In the genomic region with DNA sequence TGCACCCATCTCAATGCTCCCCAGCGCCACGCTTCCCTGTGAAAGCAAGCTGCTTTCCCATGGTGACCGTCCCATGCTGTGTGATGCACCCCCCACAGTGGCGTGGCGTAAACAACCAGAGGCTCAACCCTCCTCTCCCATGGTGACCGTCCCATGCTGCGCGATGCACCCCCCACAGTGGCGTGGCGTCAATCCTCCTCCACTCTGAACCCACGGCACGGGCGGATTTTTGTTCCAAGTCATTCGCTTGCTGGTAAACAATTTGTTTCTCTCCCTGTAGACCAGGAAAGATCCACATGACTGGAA, we compare ENCODE assay signal across 28 cellular contexts. TPM values are rescaled to one million over a fixed set of nuclear protein-coding genes. Genes with fewer than 3 reads are reported as not detected.
DNase-seq lines count a peak whose midpoint lies in the region; ATAC-seq, FAIRE-seq and TF ChIP-seq lines count a peak whose summit lies in the region.
"Had no signal": no experiment of that assay in that cellular context is flagged by ENCODE, and none has a peak within 500 bp of the region (broad histone marks: within the 10 kb centered on the region; RNA-seq: fewer than 3 reads in every experiment).

No MANE protein-coding gene starts in this region.

- no peaks in the 10 kb centered on the region for H3K27me3 ChIP-seq in aorta (ENCODE audit: control insufficient read depth in 1 of 2, insufficient read depth in 2 of 2, low read length in 1 of 2)
- H3K27me3 ChIP-seq in WERI-Rb-1 (ENCODE audit: insufficient read depth, low read depth, severe bottlenecking) = no peaks in the 10 kb centered on the region
- H3K27me3 ChIP-seq: heart left ventricle, sigmoid colon, upper lobe of right lung had no signal

- TF ChIP-seq CTCF in kidney (IDR thresholded peaks at IDR 0.05; ENCODE audit: borderline replicate concordance, extremely low read depth, insufficient read depth) (no peak), GM10266 (IDR thresholded peaks at IDR 0.05; ENCODE audit: control insufficient read depth, insufficient read depth, low read depth, missing control alignments) (no peak), WERI-Rb-1 (IDR thresholded peaks at IDR 0.05; ENCODE audit: low read depth, low read length) (no peak)

- H3K4me1 ChIP-seq in kidney (ENCODE audit: control insufficient read depth in 1 of 2, insufficient read depth in 1 of 2, low read depth in 1 of 2, low read length in 2 of 2) (peaks cover 4 to 7% of the 10 kb centered on the region in 2 donors), aorta (ENCODE audit: control insufficient read depth in 1 of 2, insufficient read depth in 2 of 2, low read length in 2 of 2) (no peaks in the 10 kb centered on the region)

- ATAC-seq in T-helper 17 cell (no peak), aorta (ENCODE audit: low FRiP score) (peak; percentile 32)
- ATAC-seq: activated naive CD4-positive, alpha-beta T cell treated with anti-CD3 and anti-CD28 coated beads, Interleukin-2, amount 50 U/mL, for 72 hours; esophagus mucosa; heart left ventricle; lower lobe of right lung; stimulated activated naive B cell treated with anti-CD40 and anti-IgM and Interleukin-4, amounts not matched to agents 10 μg/mL and 1 μg/mL and 100 μg/mL, for 72 hours; upper lobe of right lung had no signal

- no peaks in the 10 kb centered on the region for H3K27me3 Mint-ChIP-seq in T-helper 17 cell
- H3K27me3 Mint-ChIP-seq: CD4-positive, CD25-positive, alpha-beta regulatory T cell; stimulated activated naive B cell treated with anti-CD40 and anti-IgM and Interleukin-4, amounts not matched to agents 10 μg/mL and 1 μg/mL and 100 μg/mL, for 72 hours had no signal

- H3K9me3 ChIP-seq in T-helper 17 cell (ENCODE audit: control insufficient read depth, low read length, poor library complexity, severe bottlenecking) = no peaks in the 10 kb centered on the region
- H3K9me3 ChIP-seq in kidney (ENCODE audit: control insufficient read depth in 1 of 2, low read length in 2 of 2) = no peaks in the 10 kb centered on the region
- H3K9me3 ChIP-seq in aorta (ENCODE audit: control insufficient read depth, low read length) = no peaks in the 10 kb centered on the region
- H3K9me3 ChIP-seq in WERI-Rb-1 (ENCODE audit: severe bottlenecking) = no peaks in the 10 kb centered on the region
- H3K9me3 ChIP-seq: heart left ventricle, lower lobe of right lung, sigmoid colon, upper lobe of right lung had no signal

- intact Hi-C loops in kidney (cut with DNase I) = no loop called here
- intact Hi-C loops in aorta (cut with DNase I) = no loop called here

- H3K36me3 ChIP-seq in kidney (ENCODE audit: control insufficient read depth in 1 of 2, insufficient read depth in 2 of 2, low read length in 2 of 2) (no peaks in the 10 kb centered on the region), aorta (ENCODE audit: control insufficient read depth in 1 of 2, insufficient read depth in 2 of 2, low read length in 1 of 2) (no peaks in the 10 kb centered on the region), WERI-Rb-1 (peaks cover 16% of the 10 kb centered on the region)
- H3K36me3 ChIP-seq: sigmoid colon, upper lobe of right lung had no signal

- no peak overlapping the region for H3K9ac ChIP-seq in kidney (ENCODE audit: low read length in 2 of 2)

- peak; percentile 55 for DNase-seq in NCI-H1417 treated with DMSO at 0.1 percent for 48 hours (lab: John Stamatoyannopoulos, UW)
- DNase-seq in T-helper 17 cell = no peak
- DNase-seq in kidney = no peak
- DNase-seq in aorta = no peak
- DNase-seq in GM10266 (ENCODE audit: extremely low spot score) = no peak
- DNase-seq in NCI-H187 (lab: John Stamatoyannopoulos, UW) = no peak
- DNase-seq in WERI-Rb-1 = no peak
- DNase-seq: activated CD4-positive, alpha-beta T cell treated with anti-CD3 and anti-CD28 coated beads, Interleukin-2, amount 50 U/mL, for 1 hour; CD4-positive, CD25-positive, alpha-beta regulatory T cell; cortex of kidney; GOT3; heart left ventricle; lower lobe of right lung; NCI-H1092; NCI-H2081 treated with DMSO at 0.1 percent for 48 hours; NCI-H524; SHP77; sigmoid colon; stimulated activated CD4-positive, alpha-beta T cell treated with anti-CD3 and anti-CD28 coated beads, Interleukin-4, amount 100 ng/mL, for 4 hours; stimulated activated naive B cell treated with anti-CD40 and anti-IgM and Interleukin-4, amounts not matched to agents 10 μg/mL and 1 μg/mL and 100 μg/mL, for 72 hours; T-helper 9 cell; upper lobe of right lung had no signal

- no peak overlapping the region for H3K4me3 Mint-ChIP-seq in T-helper 17 cell
- H3K4me3 Mint-ChIP-seq: CD4-positive, CD25-positive, alpha-beta regulatory T cell; stimulated activated naive B cell treated with anti-CD40 and anti-IgM and Interleukin-4, amounts not matched to agents 10 μg/mL and 1 μg/mL and 100 μg/mL, for 72 hours had no signal

- H3K27ac Mint-ChIP-seq in T-helper 17 cell = peak overlapping the region; percentile 27
- H3K27ac Mint-ChIP-seq: activated naive CD4-positive, alpha-beta T cell treated with anti-CD3 and anti-CD28 coated beads, Interleukin-2, amount 50 U/mL, for 72 hours; activated T-helper 2 cell treated with anti-CD3 and anti-CD28 coated beads, Interferon-gamma antibody, Interleukin-2, Interleukin-4, amounts not matched to agents 10 μg/mL and 5 μg/mL and 100 μg/mL, durations not matched to agents 14 hours and 24 hours and 36 hours; progenitor cell of endocrine pancreas; stimulated activated naive B cell treated with anti-CD40 and anti-IgM and Interleukin-4, amounts not matched to agents 10 μg/mL and 1 μg/mL and 100 μg/mL, for 72 hours had no signal

- peaks cover 34% of the 10 kb centered on the region for H3K4me1 Mint-ChIP-seq in T-helper 17 cell

- no peak overlapping the region for H3K27ac ChIP-seq in kidney (ENCODE audit: low read depth in 2 of 2, low read length in 2 of 2)
- H3K27ac ChIP-seq in aorta (ENCODE audit: low read depth in 1 of 2, low read length in 2 of 2) = no peak overlapping the region
- H3K27ac ChIP-seq in WERI-Rb-1 = no peak overlapping the region
- H3K27ac ChIP-seq: heart left ventricle, lower lobe of right lung, sigmoid colon, upper lobe of right lung, VCaP had no signal

- FAIRE-seq in kidney (lab: Jason Lieb, UNC) = no peak
- FAIRE-seq: GM12891 had no signal

- peak overlapping the region; percentile 1 to 20 for H3K4me3 ChIP-seq in kidney (ENCODE audit: low read length in 2 of 2)
- H3K4me3 ChIP-seq in aorta (ENCODE audit: low read length in 2 of 2) = no peak overlapping the region
- H3K4me3 ChIP-seq in WERI-Rb-1 (ENCODE audit: low read depth, low read length) = no peak overlapping the region
- H3K4me3 ChIP-seq: heart left ventricle, lower lobe of right lung, sigmoid colon, upper lobe of right lung had no signal

- H3K36me3 Mint-ChIP-seq in T-helper 17 cell (ENCODE audit: low read depth) = no peaks in the 10 kb centered on the region
- H3K36me3 Mint-ChIP-seq: activated naive CD4-positive, alpha-beta T cell treated with anti-CD3 and anti-CD28 coated beads, Interleukin-2, amount 50 U/mL, for 72 hours; CD4-positive, CD25-positive, alpha-beta regulatory T cell had no signal

- WGBS in aorta, 2 donors = 83 to 86% methylated on average over 14 of the region's 14 CpGs

RNA-seq across cellular contexts. Expression of gene STX2, which starts 8.9 kb away (rescaled TPM):
- total RNA-seq in T-helper 17 cell (10 to 100 TPM; 22.5 to 41.1 TPM), kidney (20.4 TPM), aorta (10 to 100 TPM; 30.4 to 31.5 TPM)
- polyA plus RNA-seq in kidney (ENCODE audit: insufficient read depth, low read depth, low replicate concordance) (10.1 TPM), aorta (10 to 100 TPM; 15.8 to 21.0 TPM)

RNA-seq across cellular contexts. Expression of gene RAN, which starts 41.7 kb away (rescaled TPM):
- total RNA-seq in T-helper 17 cell = 100 to 1,000 TPM; 294 to 321 TPM
- 369 TPM for total RNA-seq in kidney
- 422 TPM for polyA plus RNA-seq in kidney (ENCODE audit: insufficient read depth, low read depth, low replicate concordance)
- total RNA-seq in aorta = 100 to 1,000 TPM; 233 to 304 TPM
- 100 to 1,000 TPM; 158 to 210 TPM for polyA plus RNA-seq in aorta

Comparison
In these comparisons a context has a peak if more than half of its experiments do, and no peak if none do; other contexts are left out.
1. H3K4me3 ChIP-seq: peak in kidney (2 of 2); none in aorta (0 of 2) and WERI-Rb-1 (single experiment).